ENCODE assay signal across 15 cellular contexts in the genomic region with DNA sequence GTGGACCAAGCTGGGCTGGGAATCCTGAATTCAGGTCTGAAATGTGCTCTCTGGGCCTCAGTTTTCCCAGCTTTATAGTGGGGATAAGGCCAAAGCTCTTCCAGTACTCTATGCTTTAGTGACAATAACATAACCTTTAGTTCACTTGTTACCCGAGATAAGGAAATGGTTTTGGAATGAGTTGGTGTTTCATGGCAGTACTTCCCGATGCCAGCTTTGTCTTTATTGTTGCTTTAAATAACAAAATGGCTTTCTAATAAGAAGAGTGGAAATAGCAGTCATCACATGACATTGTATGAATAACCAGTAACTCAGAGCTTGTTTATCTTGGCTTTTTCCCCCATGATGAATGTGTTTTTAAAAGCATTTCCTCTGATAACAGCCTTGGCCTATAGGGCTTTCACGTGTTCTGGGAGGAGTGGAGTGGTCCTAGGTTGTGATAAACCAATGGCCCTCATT. TPM values are rescaled to one million over a fixed set of nuclear protein-coding genes. Genes with fewer than 3 reads are reported as not detected.
DNase-seq lines count a peak whose midpoint lies in the region; ATAC-seq and TF ChIP-seq lines count a peak whose summit lies in the region.
"Had no signal": no experiment of that assay in that cellular context is flagged by ENCODE, and none has a peak within 500 bp of the region (broad histone marks: within the 10 kb centered on the region; RNA-seq: fewer than 3 reads in every experiment).

No MANE protein-coding gene starts in this region.

- H3K14ac ChIP-seq in H9 (ENCODE audit: insufficient read depth, low read length): no peak overlapping the region

- H2BK12ac ChIP-seq in H9 (ENCODE audit: insufficient read length, low read depth, low read length): no peak overlapping the region

- no peak overlapping the region for H2BK15ac ChIP-seq in H9 (ENCODE audit: low read depth, low read length)

- no peak overlapping the region for H3K56ac ChIP-seq in H9 (ENCODE audit: insufficient read length, low read depth, low read length)

- H3K18ac ChIP-seq in H9 (ENCODE audit: insufficient read length, low read depth, low read length): no peak overlapping the region

- no peak overlapping the region for H4K8ac ChIP-seq in H9 (replicated peaks; ENCODE audit: insufficient read length, low read depth, low read length)

- peaks cover 9 to 39% (median 19%) of the 10 kb centered on the region in 3 experiments for H3K36me3 Mint-ChIP-seq in H9 (ENCODE audit: insufficient read depth in 1 of 3, low read depth in 3 of 3)

- H4K91ac ChIP-seq in H9 (ENCODE audit: insufficient read length, low read depth, low read length): no peak overlapping the region

- H3K4me3 ChIP-seq in coronary artery: no peak overlapping the region
- no peak overlapping the region for H3K4me3 ChIP-seq in left lung
- H3K4me3 ChIP-seq: right lobe of liver, transverse colon had no signal

- no peak overlapping the region for H3K4me3 Mint-ChIP-seq in H9
- H3K4me3 Mint-ChIP-seq: activated B cell treated with CpG ODN at 0.5 μM for 24 hours; activated T-cell treated with anti-CD3 and anti-CD28 coated beads, Interleukin-2, amount 50 U/mL, for 24 hours had no signal

- H3K27ac Mint-ChIP-seq in H9: no peak overlapping the region
- H3K27ac Mint-ChIP-seq: activated B cell treated with CpG ODN at 0.5 μM for 24 hours; activated T-cell treated with anti-CD3 and anti-CD28 coated beads, Interleukin-2, amount 50 U/mL, for 24 hours had no signal

- no peak overlapping the region for H3K9ac ChIP-seq in H9 (ENCODE audit: extremely low read depth, insufficient read length, low read length)

- no peak overlapping the region for H2AK5ac ChIP-seq in H9 (ENCODE audit: insufficient read length, low read length)

- H3T11ph ChIP-seq in H9 (ENCODE audit: low read length): no peak overlapping the region

- H3K9me3 ChIP-seq in left lung (peaks cover 0 to 18% of the 10 kb centered on the region in 2 donors), H9 (ENCODE audit: control insufficient read depth, low read depth, low read length) (peaks cover 9% of the 10 kb centered on the region)
- H3K9me3 ChIP-seq: transverse colon had no signal

- H4K20me1 ChIP-seq in H9 (ENCODE audit: control insufficient read depth, insufficient read depth, insufficient read length): no peaks in the 10 kb centered on the region

- intact Hi-C loops in left lung (cut with DNase I): no loop called here

- peaks cover 3% of the 10 kb centered on the region in 2 experiments; a peak in 1 of 4 replicates for H3K4me1 Mint-ChIP-seq in H9
- H3K4me1 Mint-ChIP-seq: activated B cell treated with CpG ODN at 0.5 μM for 24 hours had no signal

- H2BK5ac ChIP-seq in H9 (ENCODE audit: insufficient read length, low read length): no peak overlapping the region

- H3K4me1 ChIP-seq in left lung (peaks cover 3 to 4% of the 10 kb centered on the region in 2 donors), H9 (ENCODE audit: insufficient read depth, low read length) (peaks cover 2% of the 10 kb centered on the region; the same call in 1 of the 2 replicates)
- H3K4me1 ChIP-seq: BE2C, transverse colon had no signal

- peaks cover 18 to 32% of the 10 kb centered on the region in 2 experiments for H3K9me3 Mint-ChIP-seq in H9

- H3K79me2 ChIP-seq in H9 (ENCODE audit: insufficient read depth, low read length): no peaks in the 10 kb centered on the region; the same call in 1 of the 2 replicates

- H3K4ac ChIP-seq in H9 (ENCODE audit: low read depth, low read length): no peak overlapping the region

- peak; percentile 68 for ATAC-seq in left lung

- H3K4me2 ChIP-seq in H9 (ENCODE audit: insufficient read depth, insufficient read length, low read length): no peak overlapping the region

- DNase-seq in COLO829 (ENCODE audit: low spot score): peak; percentile 85
- DNase-seq in NCI-H226: peak; percentile 89
- DNase-seq in coronary artery (ENCODE audit: low spot score): peak; percentile 17
- DNase-seq in left lung: no peak
- DNase-seq in H9: no peak
- DNase-seq in central memory CD4-positive, alpha-beta T cell: no peak
- no peak for DNase-seq in OCI-M2 (lab: John Stamatoyannopoulos, UW; ENCODE audit: unreplicated experiment)
- DNase-seq in KG1 (lab: John Stamatoyannopoulos, UW): no peak
- DNase-seq: activated B cell treated with CpG ODN at 0.5 μM for 24 hours; activated T-cell treated with anti-CD3 and anti-CD28 coated beads, Interleukin-2, amount 50 U/mL, for 24 hours; BE2C; NCI-H446; right lobe of liver; SHP77; transverse colon had no signal

- no CpG with 5 or more reads among the region's 3 CpGs for WGBS in H9 (ENCODE audit: extremely low coverage, insufficient read length, low lambda C conversion rate)

- H3K79me1 ChIP-seq in H9 (ENCODE audit: insufficient read depth, low read depth, low read length, poor library complexity, severe bottlenecking): peaks cover 4% of the 10 kb centered on the region

- peak overlapping the region; percentile 7 to 48 for H3K27ac ChIP-seq in coronary artery
- no peak overlapping the region for H3K27ac ChIP-seq in left lung
- no peak overlapping the region for H3K27ac ChIP-seq in H9 (ENCODE audit: insufficient read length, low read depth, low read length)
- H3K27ac ChIP-seq: right lobe of liver, transverse colon had no signal

- H2BK20ac ChIP-seq in H9 (ENCODE audit: low read depth, low read length, poor library complexity, severe bottlenecking): no peak overlapping the region

- no peak overlapping the region for H4K5ac ChIP-seq in H9 (ENCODE audit: insufficient read length, low read depth, low read length)

- no peaks in the 10 kb centered on the region for H3K36me3 ChIP-seq in left lung
- H3K36me3 ChIP-seq: BE2C, right lobe of liver, transverse colon had no signal

- H3K27me3 Mint-ChIP-seq in H9 (ENCODE audit: low read depth): no peaks in the 10 kb centered on the region
- H3K27me3 Mint-ChIP-seq: activated T-cell treated with anti-CD3 and anti-CD28 coated beads, Interleukin-2, amount 50 U/mL, for 24 hours had no signal

- TF ChIP-seq CTCF in coronary artery (IDR thresholded peaks at IDR 0.05) (no peak), left lung (IDR thresholded peaks at IDR 0.05) (no peak), H9 (conservative IDR thresholded peaks at IDR 0.05) (no peak)

- no peak overlapping the region for H2AFZ ChIP-seq in H9 (ENCODE audit: low read length)

- no peaks in the 10 kb centered on the region for H3K23me2 ChIP-seq in H9 (ENCODE audit: insufficient read length, low read depth, low read length, poor library complexity, severe bottlenecking)

- no peak overlapping the region for H2BK120ac ChIP-seq in H9 (ENCODE audit: low read depth, low read length, poor library complexity, severe bottlenecking)

- no peaks in the 10 kb centered on the region for H3K27me3 ChIP-seq in left lung
- no peaks in the 10 kb centered on the region for H3K27me3 ChIP-seq in H9 (ENCODE audit: insufficient read depth, low read length)
- H3K27me3 ChIP-seq: BE2C, right lobe of liver, transverse colon had no signal

- H3K23ac ChIP-seq in H9 (ENCODE audit: insufficient read length, low read depth, low read length): no peak overlapping the region

RNA-seq across cellular contexts. Expression of a gene that starts 53.6 kb away (rescaled TPM):
- 10 to 100 TPM in 1 of 2 donors, 1 to 10 TPM in 1; 9.9 to 12.0 TPM for total RNA-seq in left lung
- 13.6 and 16.3 TPM in 2 replicates for total RNA-seq in H9 (2021)

Comparison
In these comparisons a context has a peak if more than half of its experiments do, and no peak if none do; other contexts are left out.
1. DNase-seq: peak in COLO829 (single experiment), NCI-H226 (single experiment) and coronary artery (single experiment); none in left lung (0 of 2), H9 (single experiment), central memory CD4-positive, alpha-beta T cell (single experiment), OCI-M2 (single experiment) and KG1 (single experiment).
2. H3K27ac ChIP-seq: peak in coronary artery (2 of 2); none in left lung (0 of 2) and H9 (single experiment).